Comparison of ENCODE assay signal across 31 cellular contexts in the genomic region with DNA sequence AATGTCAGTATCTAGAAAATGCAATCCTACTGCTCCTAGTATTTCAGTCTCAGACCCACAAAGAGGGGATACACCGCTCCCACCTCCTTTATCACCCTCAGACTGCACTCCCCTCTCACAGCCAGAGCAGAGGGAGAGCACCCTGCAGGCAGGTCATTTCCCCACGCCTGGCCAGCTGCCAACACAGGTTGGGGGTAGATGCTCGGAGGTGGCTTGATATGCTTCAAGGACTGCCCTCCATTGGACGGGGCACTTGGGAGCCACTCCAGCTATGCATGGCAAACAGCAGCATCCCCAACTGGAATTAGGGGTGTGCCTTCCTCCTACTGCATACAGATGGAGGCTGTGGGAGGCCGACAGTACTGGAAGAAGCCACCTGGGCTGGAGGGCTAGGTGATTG. TPM values are rescaled to one million over a fixed set of nuclear protein-coding genes. Genes with fewer than 3 reads are reported as not detected.
"Had no signal": no experiment of that assay in that cellular context is flagged by ENCODE, and none has a peak within 500 bp of the region (broad histone marks: within the 10 kb centered on the region; RNA-seq: fewer than 3 reads in every experiment).

No MANE protein-coding gene starts in this region.

- H3K27ac Mint-ChIP-seq: dendritic cell treated with granulocyte-macrophage colony-stimulating factor and Interleukin-4, amounts not matched to agents 40 ng/mL and 50 ng/mL, for 4 days; effector memory CD8-positive, alpha-beta T cell; endodermal cell had no signal

- H3K4me1 ChIP-seq: colonic mucosa, esophagus muscularis mucosa, esophagus squamous epithelium, foreskin keratinocyte, gastroesophageal sphincter, heart left ventricle, heart right ventricle had no signal

- FAIRE-seq: colon, endometrium, endothelial cell of umbilical vein, frontal cortex had no signal

- H3K27me3 ChIP-seq: colonic mucosa had no signal

- H3K27ac ChIP-seq: colonic mucosa, coronary artery, dorsolateral prefrontal cortex, epithelial cell of prostate, esophagus muscularis mucosa, esophagus squamous epithelium, foreskin keratinocyte, gastrocnemius medialis, gastroesophageal sphincter, heart left ventricle, heart right ventricle had no signal

- H3K4me3 ChIP-seq: colonic mucosa, coronary artery, dorsolateral prefrontal cortex, esophagus muscularis mucosa, esophagus squamous epithelium, gastrocnemius medialis, gastroesophageal sphincter, heart left ventricle, heart right ventricle had no signal

- H3K9me3 ChIP-seq: colonic mucosa, esophagus muscularis mucosa, esophagus squamous epithelium, gastrocnemius medialis, gastroesophageal sphincter, heart left ventricle had no signal

- H3K36me3 ChIP-seq: colonic mucosa, esophagus muscularis mucosa, esophagus squamous epithelium, gastrocnemius medialis, gastroesophageal sphincter, heart left ventricle, heart right ventricle had no signal

- H3K9me3 Mint-ChIP-seq: effector memory CD8-positive, alpha-beta T cell; endodermal cell had no signal

- ATAC-seq: effector memory CD8-positive, alpha-beta T cell; foreskin keratinocyte; gastrocnemius medialis; gastroesophageal sphincter; heart left ventricle; heart right ventricle had no signal

- H3K4me3 Mint-ChIP-seq: dendritic cell treated with granulocyte-macrophage colony-stimulating factor and Interleukin-4, amounts not matched to agents 40 ng/mL and 50 ng/mL, for 4 days; effector memory CD8-positive, alpha-beta T cell; endodermal cell had no signal

- DNase-seq: colonic mucosa; cortex of kidney; dermis blood vessel endothelial cell; dorsolateral prefrontal cortex; effector CD4-positive, alpha-beta T cell; effector CD8-positive, alpha-beta T cell; effector memory CD4-positive, alpha-beta T cell; effector memory CD8-positive, alpha-beta T cell; endodermal cell; erythroblast; esophagus squamous epithelium; foreskin fibroblast; foreskin keratinocyte; foreskin melanocyte; gastrocnemius medialis; glutamatergic neuron; head of caudate nucleus; heart left ventricle; heart right ventricle had no signal

RNA-seq across cellular contexts. Expression of a gene that starts 41.9 kb away (rescaled TPM):
- total RNA-seq: colonic mucosa, dermis blood vessel endothelial cell, dermis microvascular lymphatic vessel endothelial cell, endothelial cell of umbilical vein, epithelial cell of proximal tubule, glomerular endothelial cell had no signal
- polyA plus RNA-seq: endothelial cell of umbilical vein had no signal
